In the genomic region with DNA sequence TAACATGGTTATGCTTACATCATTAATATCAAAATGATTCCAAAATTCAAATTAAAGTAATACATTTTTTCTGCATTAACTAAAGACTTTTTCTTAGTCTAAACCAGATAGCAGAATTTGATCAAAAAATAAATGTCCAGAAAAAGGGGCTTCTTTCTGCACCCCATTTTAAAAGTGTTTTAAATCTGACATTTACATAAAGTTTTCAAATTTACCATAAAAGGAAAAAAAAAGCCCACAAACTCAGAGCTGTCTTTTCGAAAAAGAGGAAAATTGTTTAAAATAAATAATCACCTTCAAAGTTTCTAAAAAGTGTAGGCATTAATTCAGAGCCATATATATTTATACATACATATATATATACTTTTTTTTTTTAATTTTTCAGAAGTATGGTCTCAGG, we compare ENCODE assay signal across 1 cellular context.
TF ChIP-seq lines count a peak whose summit lies in the region.

No MANE protein-coding gene starts in this region.

TF ChIP-seq in GM12878, 131 proteins besides CTCF, POLR2A, EP300 and RAD21:
- no peak for TF ChIP-seq ZNF384 (IDR thresholded peaks at IDR 0.05; ENCODE audit: borderline replicate concordance, low read depth, low read length)
- no peak for TF ChIP-seq TARDBP (IDR thresholded peaks at IDR 0.05; ENCODE audit: borderline replicate concordance)
- TF ChIP-seq ZBTB40 (IDR thresholded peaks at IDR 0.05; ENCODE audit: borderline replicate concordance): peak; percentile 86
